In the genomic region with DNA sequence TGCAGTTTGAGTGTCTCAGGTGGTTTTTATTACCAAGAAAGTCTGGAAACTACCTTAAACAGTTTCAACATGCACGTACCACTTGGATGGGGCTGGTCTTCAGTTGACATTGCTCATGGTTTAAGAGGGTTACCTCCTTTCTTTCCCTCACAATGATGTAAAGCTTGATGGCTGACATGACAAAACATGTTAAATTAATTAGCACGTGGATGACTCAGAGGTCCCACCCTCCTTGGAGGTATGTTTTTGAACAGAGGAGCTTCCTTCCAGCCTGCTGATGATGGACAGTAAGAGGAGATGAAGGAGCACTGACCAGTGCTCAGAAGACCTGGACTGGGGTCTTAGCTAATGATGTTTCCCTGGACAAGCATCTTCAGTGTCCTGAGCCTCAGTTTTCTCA, we compare ENCODE assay signal across 19 cellular contexts.
A peak's percentile ranks its signal among the peaks of the same experiment; 100 is the strongest.
DNase-seq lines count a peak whose midpoint lies in the region; ATAC-seq and TF ChIP-seq lines count a peak whose summit lies in the region.
"Had no signal": no experiment of that assay in that cellular context is flagged by ENCODE, and none has a peak within 500 bp of the region (broad histone marks: within the 10 kb centered on the region; RNA-seq: fewer than 3 reads in every experiment).

No MANE protein-coding gene starts in this region.

- no peaks in the 10 kb centered on the region for H3K27me3 ChIP-seq in breast epithelium

- in situ Hi-C loops in GM13977 (cut with MboI; ENCODE audit: low pct_unique_long_range_greater_than_20kb, low sequenced_read_pairs, unreplicated experiment) = no loop called here

- H3K27me3 Mint-ChIP-seq in MCF 10A (ENCODE audit: insufficient read depth, unreplicated experiment) = no peaks in the 10 kb centered on the region
- H3K27me3 Mint-ChIP-seq: CD4-positive, CD25-positive, alpha-beta regulatory T cell; IgD-negative memory B cell had no signal

- H3K4me1 Mint-ChIP-seq in MCF 10A (ENCODE audit: insufficient read depth, unreplicated experiment) = no peaks in the 10 kb centered on the region
- H3K4me1 Mint-ChIP-seq: CD4-positive, CD25-positive, alpha-beta regulatory T cell; CD8-positive, alpha-beta memory T cell; IgD-negative memory B cell had no signal

- H3K4me3 ChIP-seq in breast epithelium = no peak overlapping the region
- H3K4me3 ChIP-seq in epithelial cell of esophagus (ENCODE audit: low read length) = no peak overlapping the region

- no TSS peak for BruUV-seq in MCF 10A (replicated peaks; lab: Mats Ljungman, UMichigan)

- TF ChIP-seq POLR2A in breast epithelium (IDR thresholded peaks at IDR 0.05) = no peak

- no peaks in the 10 kb centered on the region for H3K36me3 ChIP-seq in breast epithelium
- H3K36me3 ChIP-seq: BE2C had no signal

- no peaks in the 10 kb centered on the region for H3K4me1 ChIP-seq in breast epithelium
- H3K4me1 ChIP-seq: BE2C had no signal

- no peaks in the 10 kb centered on the region for H3K9me3 ChIP-seq in breast epithelium
- H3K9me3 ChIP-seq: BE2C had no signal

- H3K27ac ChIP-seq in breast epithelium (no peak overlapping the region), RWPE1 (no peak overlapping the region)

- intact Hi-C loops in MCF 10A (cut with micrococcal nuclease) (no loop called here), breast epithelium (cut with DNase I; ENCODE audit: low total_unique reads) (no loop called here)

- TF ChIP-seq CTCF in MCF 10A (IDR thresholded peaks at IDR 0.05; ENCODE audit: unreplicated experiment) (no peak), breast epithelium (IDR thresholded peaks at IDR 0.05) (no peak), RWPE1 (conservative IDR thresholded peaks at IDR 0.05; ENCODE audit: low read depth) (no peak), epithelial cell of esophagus (IDR thresholded peaks at IDR 0.05; ENCODE audit: insufficient read depth, low read depth, low read length, missing control alignments) (no peak), GM13977 (IDR thresholded peaks at IDR 0.05; ENCODE audit: extremely low read depth, insufficient read depth, missing control alignments) (no peak)

- POLR2A ChIA-PET in MCF 10A (lab: Yijun Ruan, JAX) = interaction anchor here (1.4 kb wide), 1 partner anchor 15 kb away, joined by 3 read pairs; no protein-coding TSS in a partner anchor
- POLR2A ChIA-PET in RWPE1 (lab: Yijun Ruan, JAX; ENCODE audit: low non-redundant PET) = no interaction called here

- no peaks in the 10 kb centered on the region for H3K9me3 Mint-ChIP-seq in MCF 10A (ENCODE audit: unreplicated experiment)

- no peak for ATAC-seq in GM21529 (IDR thresholded peaks at IDR 0.05; ENCODE audit: unreplicated experiment)
- ATAC-seq: HepG2 had no signal

- CTCF ChIA-PET in MCF 10A (lab: Yijun Ruan, JAX) = interaction anchor here (0.6 to 1.3 kb wide), 3 partner anchors 14 to 27 kb away, joined by 3 read pairs; no protein-coding TSS in a partner anchor
- CTCF ChIA-PET in RWPE1 (lab: Yijun Ruan, JAX) = interaction anchor here (0.9 kb wide), 1 partner anchor 66 kb away, joined by 3 read pairs; no protein-coding TSS in a partner anchor

- H3K4me3 Mint-ChIP-seq in MCF 10A (ENCODE audit: unreplicated experiment) = no peak overlapping the region
- H3K4me3 Mint-ChIP-seq: CD4-positive, CD25-positive, alpha-beta regulatory T cell; CD8-positive, alpha-beta memory T cell; IgD-negative memory B cell had no signal

- H3K27ac Mint-ChIP-seq in MCF 10A (ENCODE audit: low read depth, unreplicated experiment) = no peak overlapping the region
- H3K27ac Mint-ChIP-seq: CD4-positive, CD25-positive, alpha-beta regulatory T cell; CD8-positive, alpha-beta memory T cell; IgD-negative memory B cell had no signal

- DNase-seq in MCF 10A (ENCODE audit: unreplicated experiment) = peak; percentile 51
- DNase-seq in breast epithelium (ENCODE audit: low spot score in 2 of 2) = no peak
- peak; percentile 63 for DNase-seq in RWPE1 (ENCODE audit: low spot score)
- DNase-seq in epithelial cell of esophagus (ENCODE audit: low read depth) = peak; percentile 38
- no peak for DNase-seq in GM13977 (ENCODE audit: low spot score)
- DNase-seq in middle frontal gyrus (ENCODE audit: extremely low spot score, low spot score) = no peak
- DNase-seq: ACHN; BE2C; CD4-positive, CD25-positive, alpha-beta regulatory T cell; CD8-positive, alpha-beta memory T cell; COR-L47; DMS153; DMS79; GDM1; GOT3; H7 had no signal

- H3K36me3 Mint-ChIP-seq in MCF 10A (ENCODE audit: insufficient read depth, unreplicated experiment) = no peaks in the 10 kb centered on the region
- H3K36me3 Mint-ChIP-seq: CD4-positive, CD25-positive, alpha-beta regulatory T cell; CD8-positive, alpha-beta memory T cell; IgD-negative memory B cell had no signal

Comparison
In these comparisons a context has a peak if more than half of its experiments do, and no peak if none do; other contexts are left out.
1. DNase-seq: peak in MCF 10A (single experiment), RWPE1 (single experiment) and epithelial cell of esophagus (single experiment); none in breast epithelium (0 of 2), GM13977 (single experiment) and middle frontal gyrus (single experiment).